ENCODE assay signal across 18 cellular contexts in genomic region chr2:200614249-200614648, GRCh38. TPM values are rescaled to one million over a fixed set of nuclear protein-coding genes. Genes with fewer than 3 reads are reported as not detected.
DNase-seq lines count a peak whose midpoint lies in the region; ATAC-seq, FAIRE-seq and TF ChIP-seq lines count a peak whose summit lies in the region.
"Had no signal": no experiment of that assay in that cellular context is flagged by ENCODE, and none has a peak within 500 bp of the region (broad histone marks: within the 10 kb centered on the region; RNA-seq: fewer than 3 reads in every experiment).

No MANE protein-coding gene starts in this region.

- no peak for FAIRE-seq in GM12891 (lab: Jason Lieb, UNC)
- FAIRE-seq: K562 had no signal

- WGBS in right lobe of liver (ENCODE audit: insufficient coverage, low coverage, low lambda C conversion rate, missing lambda C conversion rate) = 74% methylated on average over 2 of the region's 2 CpGs

- no peak overlapping the region for H3K4me3 ChIP-seq in adipocyte (ENCODE audit: low read length)
- no peak overlapping the region for H3K4me3 ChIP-seq in right lobe of liver
- H3K4me3 ChIP-seq: HAP-1, K562, SJCRH30 had no signal

- H3K27me3 Mint-ChIP-seq in activated T-cell treated with anti-CD3 and anti-CD28 coated beads, Interleukin-2, amount 50 U/mL, for 72 hours (ENCODE audit: low read depth) = peaks cover 15% of the 10 kb centered on the region
- peaks cover 37% of the 10 kb centered on the region for H3K27me3 Mint-ChIP-seq in activated T-cell treated with anti-CD3 and anti-CD28 coated beads, Interleukin-2, amount 50 U/mL, for 24 hours

- H3K9me3 ChIP-seq in adipocyte (ENCODE audit: control insufficient read depth, low read length) (no peaks in the 10 kb centered on the region), right lobe of liver (no peaks in the 10 kb centered on the region)
- H3K9me3 ChIP-seq: HAP-1, SJCRH30 had no signal

- no peak overlapping the region for H3K27ac Mint-ChIP-seq in activated T-cell treated with anti-CD3 and anti-CD28 coated beads, Interleukin-2, amount 50 U/mL, for 72 hours
- H3K27ac Mint-ChIP-seq in activated T-cell treated with anti-CD3 and anti-CD28 coated beads, Interleukin-2, amount 50 U/mL, for 24 hours = no peak overlapping the region

- peak; percentile 25 to 77 for ATAC-seq in activated T-cell treated with anti-CD3 and anti-CD28 coated beads, Interleukin-2, amount 50 U/mL, for 72 hours (replicated peaks in 1 of 2)
- ATAC-seq in right lobe of liver (no peak), GM19035 (IDR thresholded peaks at IDR 0.05; ENCODE audit: unreplicated experiment) (no peak)
- ATAC-seq: K562 had no signal

- no peaks in the 10 kb centered on the region for H3K36me3 Mint-ChIP-seq in activated T-cell treated with anti-CD3 and anti-CD28 coated beads, Interleukin-2, amount 50 U/mL, for 72 hours (ENCODE audit: insufficient read depth in 2 of 2)
- no peaks in the 10 kb centered on the region for H3K36me3 Mint-ChIP-seq in activated T-cell treated with anti-CD3 and anti-CD28 coated beads, Interleukin-2, amount 50 U/mL, for 24 hours (ENCODE audit: low read depth)

- H3K4me3 Mint-ChIP-seq in activated T-cell treated with anti-CD3 and anti-CD28 coated beads, Interleukin-2, amount 50 U/mL, for 72 hours = no peak overlapping the region
- no peak overlapping the region for H3K4me3 Mint-ChIP-seq in activated T-cell treated with anti-CD3 and anti-CD28 coated beads, Interleukin-2, amount 50 U/mL, for 24 hours

- no peak for TF ChIP-seq CTCF in right lobe of liver (IDR thresholded peaks at IDR 0.05)

- H3K27ac ChIP-seq in right lobe of liver = peak overlapping the region in 2 of 3 donors; percentile 18 to 62
- H3K27ac ChIP-seq: C4-2B, SJCRH30 had no signal

- H3K4me1 Mint-ChIP-seq in activated T-cell treated with anti-CD3 and anti-CD28 coated beads, Interleukin-2, amount 50 U/mL, for 72 hours (ENCODE audit: low read depth) = peaks cover 29% of the 10 kb centered on the region
- peaks cover 15% of the 10 kb centered on the region for H3K4me1 Mint-ChIP-seq in activated T-cell treated with anti-CD3 and anti-CD28 coated beads, Interleukin-2, amount 50 U/mL, for 24 hours (ENCODE audit: low read depth)

- H3K9ac ChIP-seq in adipocyte (ENCODE audit: low read length) = peak overlapping the region; percentile 54

- intact Hi-C loops in right lobe of liver (cut with DNase I) = no loop called here

- H3K4me1 ChIP-seq in adipocyte (ENCODE audit: control insufficient read depth, insufficient read depth, low read length) (peaks cover 67% of the 10 kb centered on the region), right lobe of liver (peaks cover 0 to 75% (median 32%) of the 10 kb centered on the region in 4 donors)
- H3K4me1 ChIP-seq: HAP-1, SJCRH30 had no signal

- H3K27me3 ChIP-seq in adipocyte (replicated peaks; ENCODE audit: control insufficient read depth, insufficient read depth, low read length) (no peaks in the 10 kb centered on the region), right lobe of liver (no peaks in the 10 kb centered on the region)
- H3K27me3 ChIP-seq: SJCRH30 had no signal

- no peaks in the 10 kb centered on the region for H3K9me3 Mint-ChIP-seq in activated T-cell treated with anti-CD3 and anti-CD28 coated beads, Interleukin-2, amount 50 U/mL, for 72 hours
- no peaks in the 10 kb centered on the region for H3K9me3 Mint-ChIP-seq in activated T-cell treated with anti-CD3 and anti-CD28 coated beads, Interleukin-2, amount 50 U/mL, for 24 hours

- peak in 1 of 2 donors; percentile 17 for DNase-seq in activated T-cell treated with anti-CD3 and anti-CD28 coated beads, Interleukin-2, amount 50 U/mL, for 72 hours
- no peak for DNase-seq in activated T-cell treated with anti-CD3 and anti-CD28 coated beads, Interleukin-2, amount 50 U/mL, for 24 hours
- peak; percentile 40 for DNase-seq in ELR (ENCODE audit: low read depth)
- no peak for DNase-seq in adipocyte (ENCODE audit: low read depth)
- DNase-seq in right lobe of liver = no peak
- no peak for DNase-seq in GM12891 (ENCODE audit: insufficient read length, low spot score)
- no peak for DNase-seq in activated effector memory CD4-positive, alpha-beta T cell treated with Interleukin-2 at 50 U/mL for 16 hours
- DNase-seq: DMS 273 treated with DMSO at 0.1 percent for 48 hours, MV-4-11, NCI-H1417, NCI-H187 treated with DMSO at 0.1 percent for 48 hours, OCI-M1, RPMI8226 had no signal

- peaks cover 86% of the 10 kb centered on the region for H3K36me3 ChIP-seq in adipocyte (ENCODE audit: control insufficient read depth, insufficient read depth, low read length, severe bottlenecking)
- H3K36me3 ChIP-seq in right lobe of liver = peaks cover 0 to 98% (median 36%) of the 10 kb centered on the region in 4 donors
- H3K36me3 ChIP-seq: HAP-1, SJCRH30 had no signal

- TF ChIP-seq POLR2A in right lobe of liver (IDR thresholded peaks at IDR 0.05) (no peak), GM12891 (IDR thresholded peaks at IDR 0.05; ENCODE audit: low read depth, low read length) (no peak)

TF ChIP-seq in GM12891, 5 proteins besides CTCF, POLR2A, EP300 and RAD21:
- TF ChIP-seq POLR2AphosphoS5 (IDR thresholded peaks at IDR 0.05; ENCODE audit: low read depth, low read length) = no peak
- no peak for TF ChIP-seq POU2F2 (IDR thresholded peaks at IDR 0.05; ENCODE audit: low read depth, low read length)
- no peak for TF ChIP-seq PAX5 (IDR thresholded peaks at IDR 0.05; ENCODE audit: insufficient read depth, low read length, severe bottlenecking)
- TF ChIP-seq SPI1 (IDR thresholded peaks at IDR 0.05; ENCODE audit: low read depth, low read length) = no peak
- TF ChIP-seq TAF1 (IDR thresholded peaks at IDR 0.05; ENCODE audit: low read depth, low read length) = no peak
TF ChIP-seq in GM12891: peak in this region for 0.

RNA-seq across cellular contexts. Expression of gene AOX1, which starts 28.4 kb away (rescaled TPM):
- under 1 TPM; 0.83 to 0.84 TPM for total RNA-seq in activated T-cell treated with anti-CD3 and anti-CD28 coated beads, Interleukin-2, amount 50 U/mL, for 72 hours
- 1,000 to 10,000 TPM in 3 of 6 experiments, 100 to 1,000 TPM in 3; 524 to 1,747 (median 931) TPM for total RNA-seq in right lobe of liver
- 0.10 TPM for polyA plus RNA-seq in GM12891 (2012; ENCODE audit: low read depth, missing spikeins)

Comparison
In these comparisons a context has a peak if more than half of its experiments do, and no peak if none do; other contexts are left out.
1. ATAC-seq: peak in activated T-cell treated with anti-CD3 and anti-CD28 coated beads, Interleukin-2, amount 50 U/mL, for 72 hours (2 of 2); none in right lobe of liver (0 of 4) and GM19035 (single experiment).
2. RNA of gene AOX1, which starts 28.4 kb away (total RNA-seq): 524 to 1,747 TPM in right lobe of liver; 0.83 to 0.84 TPM in activated T-cell treated with anti-CD3 and anti-CD28 coated beads, Interleukin-2, amount 50 U/mL, for 72 hours; every median in the first group is over 100 times any median in the second.